1 cellular context compared by ENCODE assay signal in genomic region chr10:63520463-63521388, GRCh38.
A peak's percentile ranks its signal among the peaks of the same experiment; 100 is the strongest.
TF ChIP-seq lines count a peak whose summit lies in the region.

No MANE protein-coding gene starts in this region.

TF ChIP-seq in K562, 482 proteins besides CTCF, POLR2A, EP300 and RAD21 (continued from another document and continues in another):
- no peak for TF ChIP-seq CHD7 (IDR thresholded peaks at IDR 0.05; ENCODE audit: low read depth, low read length)
- TF ChIP-seq SOX6 (IDR thresholded peaks at IDR 0.05) = no peak
- TF ChIP-seq RUNX1 (IDR thresholded peaks at IDR 0.05; ENCODE audit: low read depth) = no peak
- no peak for TF ChIP-seq CHD4 (IDR thresholded peaks at IDR 0.05; ENCODE audit: insufficient read depth, insufficient replicate concordance, low read depth, low read length, poor library complexity, severe bottlenecking)
- peak; percentile 37; the same call in 1 of the 2 replicates for TF ChIP-seq PKNOX1 (IDR thresholded peaks at IDR 0.05)
- TF ChIP-seq IFI16 (CRISPR knock-in tag; IDR thresholded peaks at IDR 0.05) = no peak
- no peak for TF ChIP-seq PCBP1 (IDR thresholded peaks at IDR 0.05; ENCODE audit: low read depth, low read length, poor library complexity, severe bottlenecking)
- TF ChIP-seq C11orf30 (IDR thresholded peaks at IDR 0.05; ENCODE audit: low read depth) = no peak
- no peak for TF ChIP-seq STAG1 (CRISPR knock-in tag; IDR thresholded peaks at IDR 0.05; ENCODE audit: borderline replicate concordance)
- no peak for TF ChIP-seq ZSCAN29 (IDR thresholded peaks at IDR 0.05)
- TF ChIP-seq DIDO1 (tag; IDR thresholded peaks at IDR 0.05; ENCODE audit: low read depth) = no peak
- no peak for TF ChIP-seq ZNF184 (CRISPR knock-in tag; IDR thresholded peaks at IDR 0.05)
- no peak for TF ChIP-seq HIVEP1 (CRISPR knock-in tag; IDR thresholded peaks at IDR 0.05)
- TF ChIP-seq NR2C2 (CRISPR knock-in tag; IDR thresholded peaks at IDR 0.05) = peak; percentile 74; the same call in 1 of the 2 replicates
- TF ChIP-seq NR2C2 (tag; IDR thresholded peaks at IDR 0.05) = 0 out of 2 replicates have a peak, but pooled peaks have one; percentile 18
- no peak for TF ChIP-seq ZNF75A (CRISPR knock-in tag; IDR thresholded peaks at IDR 0.05)
- no peak for TF ChIP-seq FOXO4 (CRISPR knock-in tag; IDR thresholded peaks at IDR 0.05)
- TF ChIP-seq XRCC4 (IDR thresholded peaks at IDR 0.05; ENCODE audit: extremely low read depth, insufficient read depth, insufficient read length) = no peak
- no peak for TF ChIP-seq HMGN3 (IDR thresholded peaks at IDR 0.05; ENCODE audit: borderline replicate concordance, extremely low read depth, insufficient read length, low read depth, low read length)
- TF ChIP-seq BACH1 (tag; IDR thresholded peaks at IDR 0.05) = no peak
- peak; percentile 89 for TF ChIP-seq ZNF511 (CRISPR knock-in tag; IDR thresholded peaks at IDR 0.05)
- peak; percentile 95 for TF ChIP-seq ZNF280A (IDR thresholded peaks at IDR 0.05; ENCODE audit: low read depth, partially characterized antibody)
- no peak; a peak in 1 of 4 replicates for TF ChIP-seq TEAD1 (CRISPR knock-in tag; IDR thresholded peaks at IDR 0.05)
- TF ChIP-seq RB1 (IDR thresholded peaks at IDR 0.05; ENCODE audit: low read depth) = peak; percentile 42
- TF ChIP-seq ZBTB43 (CRISPR knock-in tag; IDR thresholded peaks at IDR 0.05) = no peak
- TF ChIP-seq ZNF143 (CRISPR knock-in tag; IDR thresholded peaks at IDR 0.05) = no peak
- TF ChIP-seq RNF2 (IDR thresholded peaks at IDR 0.05) = no peak; the same call in 1 of the 2 replicates
- TF ChIP-seq DNMT1 (IDR thresholded peaks at IDR 0.05) = no peak
- TF ChIP-seq MBD2 (IDR thresholded peaks at IDR 0.05; ENCODE audit: borderline replicate concordance, low read depth) = no peak
- TF ChIP-seq PML (IDR thresholded peaks at IDR 0.05; ENCODE audit: low read length) = peak; percentile 46; the same call in 1 of the 2 replicates
- no peak for TF ChIP-seq POU5F1 (IDR thresholded peaks at IDR 0.05; ENCODE audit: borderline replicate concordance, low read depth, low read length, partially characterized antibody)
- no peak for TF ChIP-seq TAF1 (IDR thresholded peaks at IDR 0.05; ENCODE audit: control insufficient read depth, extremely low read depth, insufficient read depth, low read length, severe bottlenecking)
- TF ChIP-seq JUN (IDR thresholded peaks at IDR 0.05; ENCODE audit: borderline replicate concordance, low read depth, low read length) = no peak; the same call in 1 of the 2 replicates
- no peak for TF ChIP-seq JUN (CRISPR knock-in tag; IDR thresholded peaks at IDR 0.05; ENCODE audit: borderline replicate concordance)
- no peak for TF ChIP-seq ZNF717 (CRISPR knock-in tag; IDR thresholded peaks at IDR 0.05)
- TF ChIP-seq ZNF655 (CRISPR knock-in tag; IDR thresholded peaks at IDR 0.05) = no peak
- no peak for TF ChIP-seq PATZ1 (CRISPR knock-in tag; IDR thresholded peaks at IDR 0.05; ENCODE audit: borderline replicate concordance)
- TF ChIP-seq USF2 (CRISPR knock-in tag; IDR thresholded peaks at IDR 0.05) = no peak
- TF ChIP-seq ZBTB1 (CRISPR knock-in tag; IDR thresholded peaks at IDR 0.05; ENCODE audit: borderline replicate concordance, low read depth) = no peak; the same call in 1 of the 2 replicates
- no peak for TF ChIP-seq SMARCA4 (IDR thresholded peaks at IDR 0.05)
